Comparison of ENCODE assay signal across 16 cellular contexts in genomic region chr17:8695916-8696415, GRCh38. TPM values are rescaled to one million over a fixed set of nuclear protein-coding genes. Genes with fewer than 3 reads are reported as not detected.
DNase-seq lines count a peak whose midpoint lies in the region; ATAC-seq, FAIRE-seq and TF ChIP-seq lines count a peak whose summit lies in the region.
"Had no signal": no experiment of that assay in that cellular context is flagged by ENCODE, and none has a peak within 500 bp of the region (broad histone marks: within the 10 kb centered on the region; RNA-seq: fewer than 3 reads in every experiment).

No MANE protein-coding gene starts in this region.

- no peak overlapping the region for H3K4me2 ChIP-seq in trophoblast cell (ENCODE audit: low read length)

- DNase-seq in ascending aorta (ENCODE audit: low spot score in 2 of 2) (peak in 1 of 2 donors; percentile 52), lower lobe of right lung (no peak), trophoblast cell (no peak), upper lobe of right lung (no peak), GM19239 (ENCODE audit: insufficient read length, low spot score) (no peak), osteocyte (ENCODE audit: extremely low spot score, unreplicated experiment) (no peak), NCI-H1694 (lab: John Stamatoyannopoulos, UW) (no peak), activated gamma-delta T cell (lab: John Stamatoyannopoulos, UW) (no peak)
- DNase-seq: MV-4-11, NCI-H1436, NCI-H2029 treated with DMSO at 0.1 percent for 48 hours, NCI-H510A treated with DMSO at 0.1 percent for 48 hours, NCI-H82 had no signal

- H2BK5ac ChIP-seq in trophoblast cell (ENCODE audit: low read depth, low read length, poor library complexity): peak overlapping the region; percentile 100

- peak overlapping the region; percentile 85 for H4K8ac ChIP-seq in trophoblast cell (ENCODE audit: low read depth, low read length)

- H3K27me3 ChIP-seq in ascending aorta (no peaks in the 10 kb centered on the region), lower lobe of right lung (ENCODE audit: low read depth) (peaks cover 8% of the 10 kb centered on the region), trophoblast cell (ENCODE audit: insufficient read depth, low read length) (no peaks in the 10 kb centered on the region), upper lobe of right lung (no peaks in the 10 kb centered on the region)

- H3K79me1 ChIP-seq in trophoblast cell (ENCODE audit: low read length): peaks cover 49% of the 10 kb centered on the region

- no peaks in the 10 kb centered on the region for H3K9me3 ChIP-seq in ascending aorta
- H3K9me3 ChIP-seq in lower lobe of right lung: no peaks in the 10 kb centered on the region
- no peaks in the 10 kb centered on the region for H3K9me3 ChIP-seq in trophoblast cell (ENCODE audit: insufficient read depth, low read depth, low read length)
- no peaks in the 10 kb centered on the region for H3K9me3 ChIP-seq in upper lobe of right lung
- H3K9me3 ChIP-seq: HAP-1 had no signal

- no CpG with 5 or more reads among the region's 4 CpGs for WGBS in trophoblast cell (ENCODE audit: extremely low coverage, insufficient coverage, insufficient read length)

- intact Hi-C loops in ascending aorta (cut with DNase I) (loop anchor here (2.0 kb wide), 1 partner anchor 21 kb away; no protein-coding TSS in a partner anchor), lower lobe of right lung (cut with DNase I) (no loop called here), upper lobe of right lung (cut with DNase I) (no loop called here)

- H4K12ac ChIP-seq in trophoblast cell (ENCODE audit: low read depth, low read length): peak overlapping the region; percentile 58

- H3K27me3 Mint-ChIP-seq in osteocyte (ENCODE audit: unreplicated experiment): peaks cover 12% of the 10 kb centered on the region

- H3K4me3 ChIP-seq in ascending aorta (no peak overlapping the region), lower lobe of right lung (no peak overlapping the region), trophoblast cell (ENCODE audit: low read depth, low read length) (no peak overlapping the region), upper lobe of right lung (no peak overlapping the region)
- H3K4me3 ChIP-seq: HAP-1, K562 had no signal

- H3K27ac ChIP-seq in ascending aorta: peak overlapping the region; percentile 95
- peak overlapping the region; percentile 73 for H3K27ac ChIP-seq in lower lobe of right lung
- H3K27ac ChIP-seq in trophoblast cell (ENCODE audit: low read depth, low read length): peak overlapping the region; percentile 96
- peak overlapping the region; percentile 79 for H3K27ac ChIP-seq in upper lobe of right lung

- no peak for ATAC-seq in lower lobe of right lung
- ATAC-seq in upper lobe of right lung: no peak

- no peaks in the 10 kb centered on the region for H3K36me3 Mint-ChIP-seq in osteocyte (ENCODE audit: unreplicated experiment)

- no peaks in the 10 kb centered on the region for H3K9me3 Mint-ChIP-seq in osteocyte (ENCODE audit: unreplicated experiment)

- TF ChIP-seq CTCF in ascending aorta (IDR thresholded peaks at IDR 0.05): no peak
- TF ChIP-seq CTCF in lower lobe of right lung (IDR thresholded peaks at IDR 0.05): no peak
- TF ChIP-seq CTCF in upper lobe of right lung (IDR thresholded peaks at IDR 0.05): no peak
- no peak for TF ChIP-seq CTCF in osteocyte (IDR thresholded peaks at IDR 0.05)

- no peak overlapping the region for H2AFZ ChIP-seq in trophoblast cell (ENCODE audit: insufficient read depth, low read length, poor library complexity)

- peak overlapping the region; percentile 71 for H3K4ac ChIP-seq in trophoblast cell (ENCODE audit: low read depth, low read length)

- FAIRE-seq in GM19239 (lab: Jason Lieb, UNC): no peak
- FAIRE-seq: K562 had no signal

- no peak overlapping the region for H3K27ac Mint-ChIP-seq in osteocyte (ENCODE audit: unreplicated experiment)

- peak overlapping the region; percentile 99 for H2BK12ac ChIP-seq in trophoblast cell (ENCODE audit: low read length)

- H3K79me2 ChIP-seq in trophoblast cell (ENCODE audit: control insufficient read depth, insufficient read depth, low read length, poor library complexity): peaks cover 6% of the 10 kb centered on the region

- H2AK5ac ChIP-seq in trophoblast cell (ENCODE audit: low read length): peak overlapping the region; percentile 49

- peaks cover 27 to 48% of the 10 kb centered on the region in 2 donors for H3K4me1 ChIP-seq in ascending aorta
- no peaks in the 10 kb centered on the region for H3K4me1 ChIP-seq in lower lobe of right lung
- H3K4me1 ChIP-seq in trophoblast cell (ENCODE audit: control insufficient read depth in 1 of 2, insufficient read depth in 2 of 2, low read length in 2 of 2): peaks cover 41 to 44% of the 10 kb centered on the region in 2 experiments
- H3K4me1 ChIP-seq in upper lobe of right lung: peaks cover 7% of the 10 kb centered on the region

- H3K9ac ChIP-seq in trophoblast cell (ENCODE audit: low read length): no peak overlapping the region

- H3K4me3 Mint-ChIP-seq in osteocyte (ENCODE audit: unreplicated experiment): no peak overlapping the region

- H3K18ac ChIP-seq in trophoblast cell (ENCODE audit: low read length): peak overlapping the region; percentile 45

- peaks cover 2% of the 10 kb centered on the region for H3K4me1 Mint-ChIP-seq in osteocyte (ENCODE audit: unreplicated experiment)

- H2BK120ac ChIP-seq in trophoblast cell (ENCODE audit: insufficient read depth, low read length, poor library complexity): peak overlapping the region; percentile 100

- peak overlapping the region; percentile 100 for H4K91ac ChIP-seq in trophoblast cell (ENCODE audit: low read depth, low read length)

- no peaks in the 10 kb centered on the region for H3K36me3 ChIP-seq in ascending aorta
- no peaks in the 10 kb centered on the region for H3K36me3 ChIP-seq in lower lobe of right lung
- H3K36me3 ChIP-seq in trophoblast cell (ENCODE audit: control insufficient read depth in 1 of 2, insufficient read depth in 2 of 2, low read length in 2 of 2): no peaks in the 10 kb centered on the region
- no peaks in the 10 kb centered on the region for H3K36me3 ChIP-seq in upper lobe of right lung
- H3K36me3 ChIP-seq: HAP-1 had no signal

- peak overlapping the region; percentile 84 for H3K14ac ChIP-seq in trophoblast cell (ENCODE audit: low read length)

- no peak overlapping the region for H3K23ac ChIP-seq in trophoblast cell (ENCODE audit: low read length)

RNA-seq across cellular contexts. Expression of gene CCDC42, which starts 48.7 kb away (rescaled TPM):
- total RNA-seq in ascending aorta (not detected), lower lobe of right lung (not detected), upper lobe of right lung (not detected), osteocyte (not detected in 2 replicates)
- 0.19 and 0.25 TPM in 2 replicates for polyA plus RNA-seq in trophoblast cell (2013)
- total RNA-seq: K562, SK-MEL-5 had no signal
- polyA plus RNA-seq: K562 had no signal
